ENCODE assay signal across 24 cellular contexts in the genomic region with DNA sequence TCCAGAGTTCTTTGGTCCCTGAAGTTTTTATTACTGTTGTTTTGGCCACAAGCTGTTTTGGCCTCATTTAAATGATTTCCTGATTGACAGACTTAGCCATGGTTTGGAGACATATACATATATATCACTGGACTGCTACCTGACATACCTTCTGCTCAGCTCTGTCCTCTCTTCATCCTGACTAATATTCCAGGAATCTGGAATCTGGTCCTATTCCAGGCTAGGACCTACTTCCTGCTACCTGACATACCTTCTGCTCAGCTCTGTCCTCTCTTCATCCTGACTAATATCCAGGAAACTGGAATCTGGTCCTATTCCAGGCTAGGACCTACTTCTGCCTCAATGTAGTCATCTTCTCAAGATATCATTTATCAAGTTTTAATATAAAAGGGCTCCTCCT.
"Had no signal": no experiment of that assay in that cellular context is flagged by ENCODE, and none has a peak within 500 bp of the region (broad histone marks: within the 10 kb centered on the region; RNA-seq: fewer than 3 reads in every experiment).

No MANE protein-coding gene starts in this region.

- H3K27ac ChIP-seq: RWPE1, SJCRH30 had no signal

- H3K36me3 ChIP-seq: MG63, SJCRH30 had no signal

- DNase-seq: IMR-90, Karpas-422, KG1, MG63, NCI-H1092, NCI-H1105 treated with DMSO at 0.1 percent for 48 hours, NCI-H1417 treated with DMSO at 0.1 percent for 48 hours, NCI-H187, NCI-H2029, NCI-H2081 treated with DMSO at 0.1 percent for 48 hours, NCI-H2171, NCI-H226, NCI-H446, NCI-H510A, NCI-H524 treated with DMSO at 0.1 percent for 48 hours, NCI-H69, NCI-H774, SHP77 treated with DMSO at 0.1 percent for 48 hours, SJCRH30 had no signal

- H3K4me3 ChIP-seq: MG63, SJCRH30 had no signal

- H3K9me3 ChIP-seq: MG63, SJCRH30 had no signal

- ATAC-seq: HepG2, Panc1, Right ventricle myocardium inferior, SK-N-SH treated with all-trans-retinoic acid at 6 μM for 48 hours had no signal

- H3K4me1 ChIP-seq: SJCRH30 had no signal

- H3K27me3 ChIP-seq: MG63, SJCRH30 had no signal

- FAIRE-seq: HepG2 had no signal
